ENCODE assay signal across 1 cellular context in the genomic region with DNA sequence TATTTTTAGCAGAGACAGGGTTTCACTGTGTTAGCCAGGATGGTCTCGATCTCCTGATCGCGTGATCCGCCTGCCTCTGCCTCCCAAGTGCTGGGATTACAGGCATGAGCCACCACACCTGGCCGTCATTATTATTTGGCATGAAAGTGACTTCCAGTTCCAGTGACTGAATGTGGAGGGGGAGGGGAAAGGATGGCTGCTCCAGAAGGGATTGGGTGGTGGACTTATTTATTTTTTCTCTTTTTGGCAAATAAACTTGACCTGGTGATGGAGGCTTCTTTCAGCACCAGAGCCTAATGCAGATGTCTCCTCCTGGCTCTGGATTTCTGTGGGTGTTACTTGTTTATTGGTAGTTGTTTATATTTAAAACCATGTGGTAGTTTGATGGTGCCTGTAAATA.
TF ChIP-seq lines count a peak whose summit lies in the region.

No MANE protein-coding gene starts in this region.

TF ChIP-seq in IMR-90, 13 proteins besides CTCF, POLR2A, EP300 and RAD21 (continued from another document):
- TF ChIP-seq, protein P1, sequence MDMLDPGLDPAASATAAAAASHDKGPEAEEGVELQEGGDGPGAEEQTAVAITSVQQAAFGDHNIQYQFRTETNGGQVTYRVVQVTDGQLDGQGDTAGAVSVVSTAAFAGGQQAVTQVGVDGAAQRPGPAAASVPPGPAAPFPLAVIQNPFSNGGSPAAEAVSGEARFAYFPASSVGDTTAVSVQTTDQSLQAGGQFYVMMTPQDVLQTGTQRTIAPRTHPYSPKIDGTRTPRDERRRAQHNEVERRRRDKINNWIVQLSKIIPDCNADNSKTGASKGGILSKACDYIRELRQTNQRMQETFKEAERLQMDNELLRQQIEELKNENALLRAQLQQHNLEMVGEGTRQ (IDR thresholded peaks at IDR 0.05; ENCODE audit: low read depth, low read length): no peak
- TF ChIP-seq CHD1 (IDR thresholded peaks at IDR 0.05; ENCODE audit: low read depth, low read length) (no peak), MAZ (IDR thresholded peaks at IDR 0.05; ENCODE audit: borderline replicate concordance, low read depth, low read length) (no peak), MXI1 (IDR thresholded peaks at IDR 0.05; ENCODE audit: borderline replicate concordance, low read depth, low read length) (no peak), RCOR1 (IDR thresholded peaks at IDR 0.05; ENCODE audit: insufficient replicate concordance, low read length) (no peak), CEBPB (IDR thresholded peaks at IDR 0.05; ENCODE audit: low read depth, low read length) (no peak), RFX5 (IDR thresholded peaks at IDR 0.05; ENCODE audit: low read depth, low read length) (no peak), BHLHE40 (IDR thresholded peaks at IDR 0.05; ENCODE audit: low read depth, low read length) (no peak), MAFK (IDR thresholded peaks at IDR 0.05; ENCODE audit: low read depth, low read length) (no peak)
- TF ChIP-seq, protein P2, sequence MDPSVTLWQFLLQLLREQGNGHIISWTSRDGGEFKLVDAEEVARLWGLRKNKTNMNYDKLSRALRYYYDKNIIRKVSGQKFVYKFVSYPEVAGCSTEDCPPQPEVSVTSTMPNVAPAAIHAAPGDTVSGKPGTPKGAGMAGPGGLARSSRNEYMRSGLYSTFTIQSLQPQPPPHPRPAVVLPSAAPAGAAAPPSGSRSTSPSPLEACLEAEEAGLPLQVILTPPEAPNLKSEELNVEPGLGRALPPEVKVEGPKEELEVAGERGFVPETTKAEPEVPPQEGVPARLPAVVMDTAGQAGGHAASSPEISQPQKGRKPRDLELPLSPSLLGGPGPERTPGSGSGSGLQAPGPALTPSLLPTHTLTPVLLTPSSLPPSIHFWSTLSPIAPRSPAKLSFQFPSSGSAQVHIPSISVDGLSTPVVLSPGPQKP (IDR thresholded peaks at IDR 0.05; ENCODE audit: borderline replicate concordance, low read depth, low read length): no peak
